In genomic region chr7:100211342-100211780, GRCh38 we compare ENCODE assay signal across 1 cellular context.
A peak's percentile ranks its signal among the peaks of the same experiment; 100 is the strongest.
TF ChIP-seq lines count a peak whose summit lies in the region.

No MANE protein-coding gene starts in this region.

TF ChIP-seq in GM12878, 131 proteins besides CTCF, POLR2A, EP300 and RAD21 (continued from another document and continues in another):
- TF ChIP-seq MTA3 (IDR thresholded peaks at IDR 0.05; ENCODE audit: borderline replicate concordance, low read length), result peak; percentile 81; the same call in 1 of the 2 replicates
- TF ChIP-seq SREBF1 (IDR thresholded peaks at IDR 0.05; ENCODE audit: low read length), result no peak
- no peak; the same call in 1 of the 2 replicates for TF ChIP-seq HCFC1 (IDR thresholded peaks at IDR 0.05; ENCODE audit: low read length)
- TF ChIP-seq ATF3 (IDR thresholded peaks at IDR 0.05; ENCODE audit: borderline replicate concordance, extremely low read depth, low read depth, low read length), result no peak
- TF ChIP-seq BACH1 (IDR thresholded peaks at IDR 0.05; ENCODE audit: borderline replicate concordance), result peak; percentile 30; the same call in 1 of the 2 replicates
- peak; percentile 62 for TF ChIP-seq RELB (IDR thresholded peaks at IDR 0.05; ENCODE audit: low read depth)
- no peak for TF ChIP-seq ASH2L (IDR thresholded peaks at IDR 0.05; ENCODE audit: borderline replicate concordance, low read depth)
- TF ChIP-seq CEBPZ (IDR thresholded peaks at IDR 0.05; ENCODE audit: low read depth, low read length), result no peak
- peak; percentile 67 for TF ChIP-seq NBN (IDR thresholded peaks at IDR 0.05)
- TF ChIP-seq ETV6 (conservative IDR thresholded peaks at IDR 0.05 in 1 of 2, IDR thresholded peaks at IDR 0.05 in 1 of 2; ENCODE audit: borderline replicate concordance in 1 of 2, low read depth in 1 of 2), result peak in 1 of 2 experiments; percentile 82; a peak in 1 of 4 replicates
- TF ChIP-seq MYB (IDR thresholded peaks at IDR 0.05; ENCODE audit: borderline replicate concordance, low read depth, low read length), result no peak
- no peak for TF ChIP-seq HSF1 (IDR thresholded peaks at IDR 0.05; ENCODE audit: low read depth, low read length)
- no peak for TF ChIP-seq ZNF217 (IDR thresholded peaks at IDR 0.05)
- TF ChIP-seq ZNF622 (IDR thresholded peaks at IDR 0.05), result no peak
- TF ChIP-seq ZNF207 (IDR thresholded peaks at IDR 0.05; ENCODE audit: borderline replicate concordance), result no peak
- TF ChIP-seq ESRRA (IDR thresholded peaks at IDR 0.05; ENCODE audit: low read length), result no peak
- no peak for TF ChIP-seq MXI1 (IDR thresholded peaks at IDR 0.05; ENCODE audit: low read depth, low read length)
- no peak for TF ChIP-seq NRF1 (conservative IDR thresholded peaks at IDR 0.05; ENCODE audit: low read depth, low read length)
- TF ChIP-seq NFIC (IDR thresholded peaks at IDR 0.05; ENCODE audit: low read depth, low read length), result peak; percentile 88
- TF ChIP-seq RCOR1 (conservative IDR thresholded peaks at IDR 0.05; ENCODE audit: low read depth, low read length), result no peak
- no peak for TF ChIP-seq IRF5 (IDR thresholded peaks at IDR 0.05; ENCODE audit: borderline replicate concordance)
- TF ChIP-seq IRF3 (IDR thresholded peaks at IDR 0.05), result no peak
- TF ChIP-seq MTA2 (IDR thresholded peaks at IDR 0.05; ENCODE audit: low read depth), result peak; percentile 66; the same call in 1 of the 2 replicates
- peak; percentile 75 for TF ChIP-seq ATF2 (IDR thresholded peaks at IDR 0.05; ENCODE audit: low read length)
- 0 out of 2 replicates have a peak, but pooled peaks have one; percentile 4 for TF ChIP-seq SMARCA5 (IDR thresholded peaks at IDR 0.05)
- peak; percentile 70; the same call in 1 of the 2 replicates for TF ChIP-seq SPI1 (IDR thresholded peaks at IDR 0.05; ENCODE audit: borderline replicate concordance, insufficient read depth, low read depth, low read length)
- TF ChIP-seq BMI1 (IDR thresholded peaks at IDR 0.05; ENCODE audit: borderline replicate concordance), result no peak
- no peak for TF ChIP-seq GABPA (IDR thresholded peaks at IDR 0.05; ENCODE audit: low read depth)
- no peak for TF ChIP-seq MYC (IDR thresholded peaks at IDR 0.05; ENCODE audit: insufficient read depth, insufficient read length, insufficient replicate concordance, low read length, severe bottlenecking)
- no peak for TF ChIP-seq EZH2 (IDR thresholded peaks at IDR 0.05; ENCODE audit: borderline replicate concordance, control insufficient read depth, low read depth, low read length)
- no peak for TF ChIP-seq ZNF687 (IDR thresholded peaks at IDR 0.05)
- TF ChIP-seq HDAC6 (IDR thresholded peaks at IDR 0.05; ENCODE audit: unreplicated experiment), result no peak
- peak; percentile 17 for TF ChIP-seq BCL3 (IDR thresholded peaks at IDR 0.05; ENCODE audit: borderline replicate concordance, insufficient read depth, low read depth, low read length, poor library complexity, severe bottlenecking)
- TF ChIP-seq E2F4 (IDR thresholded peaks at IDR 0.05; ENCODE audit: low read depth, low read length), result no peak
- TF ChIP-seq BCLAF1 (IDR thresholded peaks at IDR 0.05), result no peak
- no peak for TF ChIP-seq SIN3A (IDR thresholded peaks at IDR 0.05; ENCODE audit: low read depth, low read length)
